ENCODE assay signal across 1 cellular context in genomic region chr22:45221201-45221600, GRCh38.
TF ChIP-seq lines count a peak whose summit lies in the region.

No MANE protein-coding gene starts in this region.

TF ChIP-seq in endothelial cell of umbilical vein, 7 proteins besides CTCF, POLR2A, EP300 and RAD21 (continued from another document):
- no peak for TF ChIP-seq GATA2 (IDR thresholded peaks at IDR 0.05; ENCODE audit: insufficient read depth, insufficient read length, low read depth, low read length)
- no peak for TF ChIP-seq JUN (IDR thresholded peaks at IDR 0.05; ENCODE audit: borderline replicate concordance, insufficient read depth, insufficient read length, low read depth)
